In the genomic region with DNA sequence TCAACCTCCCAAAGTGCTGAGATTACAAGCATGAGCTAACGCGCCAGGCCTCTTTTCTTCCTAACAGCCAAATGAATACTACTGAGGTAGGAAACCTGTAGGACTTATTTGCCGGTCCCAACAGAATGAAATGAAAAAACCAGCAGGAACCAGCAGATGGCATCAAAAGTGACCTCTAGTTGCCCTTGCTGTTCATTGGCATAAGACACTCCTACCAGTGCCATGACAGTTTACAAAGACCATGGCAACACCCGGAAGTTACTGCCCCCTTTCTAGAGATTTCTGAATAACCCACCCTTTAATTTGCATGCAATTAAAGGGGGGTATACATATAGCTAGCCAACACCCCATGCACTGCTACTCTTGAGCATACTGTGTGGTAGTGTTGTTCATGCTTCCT, we compare ENCODE assay signal across 11 cellular contexts.
DNase-seq lines count a peak whose midpoint lies in the region; ATAC-seq and TF ChIP-seq lines count a peak whose summit lies in the region.
"Had no signal": no experiment of that assay in that cellular context is flagged by ENCODE, and none has a peak within 500 bp of the region (broad histone marks: within the 10 kb centered on the region; RNA-seq: fewer than 3 reads in every experiment).

No MANE protein-coding gene starts in this region.

- RAD21 ChIA-PET in HCT116 (lab: Charles Lee; ENCODE audit: low non-redundant PET in 1 of 2, low total read pairs in 2 of 2, uncharacterized antibody in 2 of 2, unreplicated experiment in 2 of 2): no interaction called here

- H3K4me3 ChIP-seq in HCT116 (replicated peaks in 1 of 2; ENCODE audit: low read depth in 1 of 2, low read length in 2 of 2) (no peak overlapping the region), prostate gland (no peak overlapping the region), hepatocyte (no peak overlapping the region)
- H3K4me3 ChIP-seq: GM23248 had no signal

- H4K20me1 ChIP-seq in HCT116 (ENCODE audit: insufficient read depth) (no peaks in the 10 kb centered on the region), hepatocyte (ENCODE audit: insufficient read depth, poor library complexity, severe bottlenecking) (no peaks in the 10 kb centered on the region)

- no peak overlapping the region for H3K9ac ChIP-seq in HCT116 (ENCODE audit: low read length)
- H3K9ac ChIP-seq: GM23248 had no signal

- POLR2A ChIA-PET in HCT116 (lab: Charles Lee): no interaction called here

- H3K27ac ChIP-seq in HCT116 (ENCODE audit: low read depth, low read length) (no peak overlapping the region), prostate gland (no peak overlapping the region), hepatocyte (no peak overlapping the region)
- H3K27ac ChIP-seq: GM23248 had no signal

- H3K9me2 ChIP-seq in HCT116 (ENCODE audit: insufficient read depth) (no peaks in the 10 kb centered on the region), hepatocyte (replicated peaks; ENCODE audit: insufficient read depth) (no peaks in the 10 kb centered on the region)

- BruUV-seq in HCT116 (replicated peaks; lab: Mats Ljungman, UMichigan): no TSS peak

- WGBS in prostate gland: 98% methylated on average over 4 of the region's 4 CpGs
- WGBS in hepatocyte (ENCODE audit: low lambda C conversion rate, missing lambda C conversion rate): 98% methylated on average over 4 of the region's 4 CpGs

- TF ChIP-seq POLR2A in HCT116 (IDR thresholded peaks at IDR 0.05; ENCODE audit: borderline replicate concordance, extremely low read depth, insufficient read depth, insufficient read length) (no peak), prostate gland (IDR thresholded peaks at IDR 0.05) (no peak)

- no peaks in the 10 kb centered on the region for H3K79me2 ChIP-seq in HCT116 (ENCODE audit: insufficient read depth, low read length)
- no peaks in the 10 kb centered on the region for H3K79me2 ChIP-seq in hepatocyte

- TF ChIP-seq CTCF in HCT116 (IDR thresholded peaks at IDR 0.05 in 2 of 3, conservative IDR thresholded peaks at IDR 0.05 in 1 of 3; ENCODE audit: borderline replicate concordance in 1 of 3, insufficient read depth in 1 of 3, low read depth in 2 of 3, low read length in 2 of 3): no peak
- TF ChIP-seq CTCF in prostate gland (IDR thresholded peaks at IDR 0.05): no peak
- TF ChIP-seq CTCF in hepatocyte (IDR thresholded peaks at IDR 0.05; ENCODE audit: poor library complexity): no peak

- H3K9me3 ChIP-seq in HCT116 (ENCODE audit: control insufficient read depth in 1 of 2, insufficient read depth in 1 of 2, low read depth in 1 of 2, low read length in 2 of 2) (no peaks in the 10 kb centered on the region), prostate gland (no peaks in the 10 kb centered on the region), hepatocyte (ENCODE audit: low read depth) (no peaks in the 10 kb centered on the region)

- no peak overlapping the region for H2AFZ ChIP-seq in HCT116 (ENCODE audit: low read depth, low read length, poor library complexity, severe bottlenecking)
- no peak overlapping the region for H2AFZ ChIP-seq in hepatocyte
- H2AFZ ChIP-seq: GM23248 had no signal

- DNase-seq in HCT116 (ENCODE audit: low read depth, low spot score) (no peak), NAMALWA (ENCODE audit: low spot score) (peak; percentile 10), SK-MEL-5 (ENCODE audit: low read depth, low spot score) (peak; percentile 44), prostate gland (ENCODE audit: low spot score) (no peak), hepatocyte (ENCODE audit: low spot score) (no peak)
- no peak for DNase-seq in central memory CD4-positive, alpha-beta T cell
- DNase-seq: CD8-positive, alpha-beta T cell; COR-L47; GM23248; H7 had no signal

- H3K36me3 ChIP-seq in HCT116 (ENCODE audit: control insufficient read depth in 1 of 2, insufficient read depth in 2 of 2, low read length in 2 of 2) (no peaks in the 10 kb centered on the region), prostate gland (no peaks in the 10 kb centered on the region), hepatocyte (replicated peaks; ENCODE audit: insufficient read depth, low read depth) (peaks cover 3% of the 10 kb centered on the region)

- H3K27me3 ChIP-seq in HCT116 (ENCODE audit: insufficient read depth, low read length) (no peaks in the 10 kb centered on the region), prostate gland (replicated peaks; ENCODE audit: insufficient read depth) (no peaks in the 10 kb centered on the region), hepatocyte (no peaks in the 10 kb centered on the region)

- ATAC-seq in HCT116 (peak; percentile 44), HG02973 (IDR thresholded peaks at IDR 0.05; ENCODE audit: unreplicated experiment) (no peak)
- ATAC-seq: CD8-positive, alpha-beta T cell had no signal

- TF ChIP-seq RAD21 in HCT116 (IDR thresholded peaks at IDR 0.05; ENCODE audit: low read depth): no peak

- in situ Hi-C loops in SK-MEL-5 (cut with HindIII; ENCODE audit: low pct_unique_long_range_greater_than_20kb, low sequenced_read_pairs): no loop called here

- H3K4me1 ChIP-seq in HCT116 (ENCODE audit: control insufficient read depth in 1 of 2, insufficient read depth in 2 of 2, low read length in 2 of 2) (no peaks in the 10 kb centered on the region), prostate gland (replicated peaks) (no peaks in the 10 kb centered on the region), hepatocyte (ENCODE audit: insufficient read depth) (peaks cover 5% of the 10 kb centered on the region)

- intact Hi-C loops in HCT116 (cut with micrococcal nuclease) (no loop called here), prostate gland (cut with DNase I) (no loop called here)

- no peak overlapping the region for H3K4me2 ChIP-seq in HCT116 (ENCODE audit: low read length)
- H3K4me2 ChIP-seq in hepatocyte: no peak overlapping the region

- CTCF ChIA-PET in HCT116 (lab: Charles Lee): no interaction called here

TF ChIP-seq in HCT116, 20 proteins besides CTCF, POLR2A, EP300 and RAD21:
- no peak for TF ChIP-seq FOSL1 (IDR thresholded peaks at IDR 0.05; ENCODE audit: low read depth)
- no peak for TF ChIP-seq CBX3 (IDR thresholded peaks at IDR 0.05; ENCODE audit: low read depth)
TF ChIP-seq in HCT116: peak in this region for 0.

Comparison
In these comparisons a context has a peak if more than half of its experiments do, and no peak if none do; other contexts are left out.
1. DNase-seq: peak in NAMALWA (single experiment) and SK-MEL-5 (single experiment); none in HCT116 (single experiment), prostate gland (single experiment), hepatocyte (single experiment) and central memory CD4-positive, alpha-beta T cell (single experiment).